In genomic region chr11:120208777-120209176, GRCh38 we compare ENCODE assay signal across 8 cellular contexts. TPM values are rescaled to one million over a fixed set of nuclear protein-coding genes. Genes with fewer than 3 reads are reported as not detected.
A peak's percentile ranks its signal among the peaks of the same experiment; 100 is the strongest.
DNase-seq lines count a peak whose midpoint lies in the region; ATAC-seq lines count a peak whose summit lies in the region.

No MANE protein-coding gene starts in this region.

- intact Hi-C loops in sciatic nerve (cut with DNase I), result no loop called here

- ATAC-seq in sciatic nerve, result peak; percentile 23
- no peak for ATAC-seq in GM21717 (IDR thresholded peaks at IDR 0.05; ENCODE audit: unreplicated experiment)
- ATAC-seq in HG02970 (IDR thresholded peaks at IDR 0.05; ENCODE audit: low FRiP score, unreplicated experiment), result no peak

- DNase-seq in GM03348 (ENCODE audit: low spot score) (peak; percentile 67), SIG-M5 treated with dmso at 0.1 percent for 504 hours (lab: John Stamatoyannopoulos, UW; ENCODE audit: unreplicated experiment) (peak; percentile 83), fibroblast of the conjunctiva (ENCODE audit: low read depth) (peak; percentile 42), sciatic nerve (ENCODE audit: low spot score) (no peak), NCI-H1092 treated with DMSO at 0.1 percent for 48 hours (lab: John Stamatoyannopoulos, UW) (no peak), NCI-H2107 treated with DMSO at 0.1 percent for 48 hours (lab: John Stamatoyannopoulos, UW; ENCODE audit: unreplicated experiment) (no peak)

RNA-seq across cellular contexts. Expression of gene OAF, which starts 2.1 kb away (rescaled TPM):
- total RNA-seq in sciatic nerve, result 183 TPM

RNA-seq across cellular contexts. Expression of gene POU2F3, which starts 31.2 kb away (rescaled TPM):
- total RNA-seq in sciatic nerve, result not detected

Comparison
In these comparisons a context has a peak if more than half of its experiments do, and no peak if none do; other contexts are left out.
1. DNase-seq: peak in GM03348 (single experiment), SIG-M5 treated with dmso at 0.1 percent for 504 hours (single experiment) and fibroblast of the conjunctiva (single experiment); none in sciatic nerve (single experiment), NCI-H1092 treated with DMSO at 0.1 percent for 48 hours (single experiment) and NCI-H2107 treated with DMSO at 0.1 percent for 48 hours (single experiment).